Comparison of ENCODE assay signal across 1 cellular context in the genomic region with DNA sequence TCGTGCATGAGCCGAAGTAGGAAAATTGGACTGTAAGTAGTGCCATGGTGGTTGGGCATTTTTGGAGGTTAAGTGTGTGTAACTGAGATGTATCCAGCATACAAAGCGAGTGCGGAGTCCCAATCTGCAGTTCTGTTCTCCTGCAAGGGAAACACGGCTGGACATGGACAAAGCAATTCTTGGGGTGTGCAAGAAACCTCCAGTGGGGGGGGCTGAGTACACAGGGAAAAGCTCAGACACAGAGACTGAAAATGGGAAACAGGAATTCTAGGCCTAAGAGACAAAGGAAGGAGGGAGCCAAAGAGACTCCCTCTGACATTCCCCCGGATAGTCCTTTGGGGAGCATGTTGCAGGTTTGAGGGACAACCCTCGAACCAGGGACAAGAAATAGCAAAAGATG.
TF ChIP-seq lines count a peak whose summit lies in the region.

No MANE protein-coding gene starts in this region.

TF ChIP-seq in GM23338, 12 proteins besides CTCF, POLR2A, EP300 and RAD21 (continued from another document):
- TF ChIP-seq, protein P1, sequence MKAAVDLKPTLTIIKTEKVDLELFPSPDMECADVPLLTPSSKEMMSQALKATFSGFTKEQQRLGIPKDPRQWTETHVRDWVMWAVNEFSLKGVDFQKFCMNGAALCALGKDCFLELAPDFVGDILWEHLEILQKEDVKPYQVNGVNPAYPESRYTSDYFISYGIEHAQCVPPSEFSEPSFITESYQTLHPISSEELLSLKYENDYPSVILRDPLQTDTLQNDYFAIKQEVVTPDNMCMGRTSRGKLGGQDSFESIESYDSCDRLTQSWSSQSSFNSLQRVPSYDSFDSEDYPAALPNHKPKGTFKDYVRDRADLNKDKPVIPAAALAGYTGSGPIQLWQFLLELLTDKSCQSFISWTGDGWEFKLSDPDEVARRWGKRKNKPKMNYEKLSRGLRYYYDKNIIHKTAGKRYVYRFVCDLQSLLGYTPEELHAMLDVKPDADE (IDR thresholded peaks at IDR 0.05), result no peak
- TF ChIP-seq POLR2AphosphoS5 (IDR thresholded peaks at IDR 0.05; ENCODE audit: low read depth), result no peak
- TF ChIP-seq EZH2phosphoT487 (IDR thresholded peaks at IDR 0.05; ENCODE audit: unreplicated experiment), result no peak
- TF ChIP-seq STAT1 (IDR thresholded peaks at IDR 0.05; ENCODE audit: unreplicated experiment), result no peak
- TF ChIP-seq NANOG (IDR thresholded peaks at IDR 0.05; ENCODE audit: borderline replicate concordance), result no peak
- no peak for TF ChIP-seq JUNB (IDR thresholded peaks at IDR 0.05; ENCODE audit: unreplicated experiment)
- TF ChIP-seq, protein P2, sequence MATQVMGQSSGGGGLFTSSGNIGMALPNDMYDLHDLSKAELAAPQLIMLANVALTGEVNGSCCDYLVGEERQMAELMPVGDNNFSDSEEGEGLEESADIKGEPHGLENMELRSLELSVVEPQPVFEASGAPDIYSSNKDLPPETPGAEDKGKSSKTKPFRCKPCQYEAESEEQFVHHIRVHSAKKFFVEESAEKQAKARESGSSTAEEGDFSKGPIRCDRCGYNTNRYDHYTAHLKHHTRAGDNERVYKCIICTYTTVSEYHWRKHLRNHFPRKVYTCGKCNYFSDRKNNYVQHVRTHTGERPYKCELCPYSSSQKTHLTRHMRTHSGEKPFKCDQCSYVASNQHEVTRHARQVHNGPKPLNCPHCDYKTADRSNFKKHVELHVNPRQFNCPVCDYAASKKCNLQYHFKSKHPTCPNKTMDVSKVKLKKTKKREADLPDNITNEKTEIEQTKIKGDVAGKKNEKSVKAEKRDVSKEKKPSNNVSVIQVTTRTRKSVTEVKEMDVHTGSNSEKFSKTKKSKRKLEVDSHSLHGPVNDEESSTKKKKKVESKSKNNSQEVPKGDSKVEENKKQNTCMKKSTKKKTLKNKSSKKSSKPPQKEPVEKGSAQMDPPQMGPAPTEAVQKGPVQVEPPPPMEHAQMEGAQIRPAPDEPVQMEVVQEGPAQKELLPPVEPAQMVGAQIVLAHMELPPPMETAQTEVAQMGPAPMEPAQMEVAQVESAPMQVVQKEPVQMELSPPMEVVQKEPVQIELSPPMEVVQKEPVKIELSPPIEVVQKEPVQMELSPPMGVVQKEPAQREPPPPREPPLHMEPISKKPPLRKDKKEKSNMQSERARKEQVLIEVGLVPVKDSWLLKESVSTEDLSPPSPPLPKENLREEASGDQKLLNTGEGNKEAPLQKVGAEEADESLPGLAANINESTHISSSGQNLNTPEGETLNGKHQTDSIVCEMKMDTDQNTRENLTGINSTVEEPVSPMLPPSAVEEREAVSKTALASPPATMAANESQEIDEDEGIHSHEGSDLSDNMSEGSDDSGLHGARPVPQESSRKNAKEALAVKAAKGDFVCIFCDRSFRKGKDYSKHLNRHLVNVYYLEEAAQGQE (IDR thresholded peaks at IDR 0.05; ENCODE audit: unreplicated experiment), result no peak
- no peak for TF ChIP-seq ZNF114 (CRISPR knock-in tag; IDR thresholded peaks at IDR 0.05)
